ENCODE assay signal across 7 cellular contexts in genomic region chr12:22333186-22333745, GRCh38. TPM values are rescaled to one million over a fixed set of nuclear protein-coding genes. Genes with fewer than 3 reads are reported as not detected.
DNase-seq lines count a peak whose midpoint lies in the region; ATAC-seq lines count a peak whose summit lies in the region.

No MANE protein-coding gene starts in this region.

- no CpG with 5 or more reads among the region's 12 CpGs for WGBS in trophoblast cell (ENCODE audit: extremely low coverage, insufficient coverage, insufficient read length)

- H3K36me3 Mint-ChIP-seq in activated naive CD8-positive, alpha-beta T cell treated with anti-CD3 and anti-CD28 coated beads for 36 hours: no peaks in the 10 kb centered on the region
- H3K36me3 Mint-ChIP-seq in stimulated activated memory B cell treated with anti-CD40 and anti-IgM and Interleukin-4, amounts not matched to agents 10 μg/mL and 1 μg/mL and 100 μg/mL, for 72 hours: no peaks in the 10 kb centered on the region

- H4K8ac ChIP-seq in trophoblast cell (ENCODE audit: low read depth, low read length): no peak overlapping the region

- H3K23ac ChIP-seq in trophoblast cell (ENCODE audit: low read length): no peak overlapping the region

- H3K4me3 Mint-ChIP-seq in activated naive CD8-positive, alpha-beta T cell treated with anti-CD3 and anti-CD28 coated beads for 36 hours: peak overlapping the region; percentile 86
- H3K4me3 Mint-ChIP-seq in stimulated activated memory B cell treated with anti-CD40 and anti-IgM and Interleukin-4, amounts not matched to agents 10 μg/mL and 1 μg/mL and 100 μg/mL, for 72 hours: peak overlapping the region; percentile 60

- no peak overlapping the region for H2BK120ac ChIP-seq in trophoblast cell (ENCODE audit: insufficient read depth, low read length, poor library complexity)

- H3K79me2 ChIP-seq in trophoblast cell (ENCODE audit: control insufficient read depth, insufficient read depth, low read length, poor library complexity): no peaks in the 10 kb centered on the region

- H3K4me1 ChIP-seq in trophoblast cell (ENCODE audit: control insufficient read depth in 1 of 2, insufficient read depth in 2 of 2, low read length in 2 of 2): peaks cover 11% of the 10 kb centered on the region in 2 experiments

- H3K9me3 ChIP-seq in iPS-18c (ENCODE audit: control insufficient read depth, insufficient read depth, low read length): no peaks in the 10 kb centered on the region
- H3K9me3 ChIP-seq in trophoblast cell (ENCODE audit: insufficient read depth, low read depth, low read length): peaks cover 2% of the 10 kb centered on the region

- no peak overlapping the region for H3K27ac Mint-ChIP-seq in activated naive CD8-positive, alpha-beta T cell treated with anti-CD3 and anti-CD28 coated beads for 36 hours
- H3K27ac Mint-ChIP-seq in stimulated activated memory B cell treated with anti-CD40 and anti-IgM and Interleukin-4, amounts not matched to agents 10 μg/mL and 1 μg/mL and 100 μg/mL, for 72 hours: no peak overlapping the region

- no peak overlapping the region for H3K4ac ChIP-seq in trophoblast cell (ENCODE audit: low read depth, low read length)

- DNase-seq in HS-5 (ENCODE audit: low read depth) (peak; percentile 46), activated gamma-delta T cell (lab: John Stamatoyannopoulos, UW) (no peak), trophoblast cell (no peak)
- no peak for DNase-seq in activated naive CD8-positive, alpha-beta T cell treated with anti-CD3 and anti-CD28 coated beads for 36 hours

- no peak overlapping the region for H3K14ac ChIP-seq in trophoblast cell (ENCODE audit: low read length)

- H3K9me3 Mint-ChIP-seq in activated naive CD8-positive, alpha-beta T cell treated with anti-CD3 and anti-CD28 coated beads for 36 hours: no peaks in the 10 kb centered on the region
- no peaks in the 10 kb centered on the region for H3K9me3 Mint-ChIP-seq in stimulated activated memory B cell treated with anti-CD40 and anti-IgM and Interleukin-4, amounts not matched to agents 10 μg/mL and 1 μg/mL and 100 μg/mL, for 72 hours

- H3K4me2 ChIP-seq in trophoblast cell (ENCODE audit: low read length): no peak overlapping the region

- H2AFZ ChIP-seq in trophoblast cell (ENCODE audit: insufficient read depth, low read length, poor library complexity): no peak overlapping the region

- H2AK5ac ChIP-seq in trophoblast cell (ENCODE audit: low read length): no peak overlapping the region

- H2BK5ac ChIP-seq in trophoblast cell (ENCODE audit: low read depth, low read length, poor library complexity): no peak overlapping the region

- H3K36me3 ChIP-seq in trophoblast cell (ENCODE audit: control insufficient read depth in 1 of 2, insufficient read depth in 2 of 2, low read length in 2 of 2): no peaks in the 10 kb centered on the region

- peaks cover 53% of the 10 kb centered on the region for H3K27me3 Mint-ChIP-seq in activated naive CD8-positive, alpha-beta T cell treated with anti-CD3 and anti-CD28 coated beads for 36 hours
- H3K27me3 Mint-ChIP-seq in stimulated activated memory B cell treated with anti-CD40 and anti-IgM and Interleukin-4, amounts not matched to agents 10 μg/mL and 1 μg/mL and 100 μg/mL, for 72 hours: peaks cover 56% of the 10 kb centered on the region

- H2BK12ac ChIP-seq in trophoblast cell (ENCODE audit: low read length): no peak overlapping the region

- peak overlapping the region; percentile 68; the same call in 1 of the 2 replicates for H3K4me3 ChIP-seq in iPS-18c (ENCODE audit: insufficient read depth, low read depth, low read length)
- H3K4me3 ChIP-seq in trophoblast cell (ENCODE audit: low read depth, low read length): no peak overlapping the region

- H3K9ac ChIP-seq in trophoblast cell (ENCODE audit: low read length): no peak overlapping the region

- no peak overlapping the region for H3K18ac ChIP-seq in trophoblast cell (ENCODE audit: low read length)

- ATAC-seq in stimulated activated memory B cell treated with anti-CD40 and anti-IgM and Interleukin-4, amounts not matched to agents 10 μg/mL and 1 μg/mL and 100 μg/mL, for 72 hours: no peak
- ATAC-seq in HG03280 (IDR thresholded peaks at IDR 0.05; ENCODE audit: unreplicated experiment): no peak

- no peak overlapping the region for H3K27ac ChIP-seq in trophoblast cell (ENCODE audit: low read depth, low read length)

- no peak overlapping the region for H4K91ac ChIP-seq in trophoblast cell (ENCODE audit: low read depth, low read length)

- H3K4me1 Mint-ChIP-seq in activated naive CD8-positive, alpha-beta T cell treated with anti-CD3 and anti-CD28 coated beads for 36 hours: peaks cover 18% of the 10 kb centered on the region
- peaks cover 18% of the 10 kb centered on the region for H3K4me1 Mint-ChIP-seq in stimulated activated memory B cell treated with anti-CD40 and anti-IgM and Interleukin-4, amounts not matched to agents 10 μg/mL and 1 μg/mL and 100 μg/mL, for 72 hours

- no peaks in the 10 kb centered on the region for H3K79me1 ChIP-seq in trophoblast cell (ENCODE audit: low read length)

- H3K27me3 ChIP-seq in trophoblast cell (ENCODE audit: insufficient read depth, low read length): peaks cover 23% of the 10 kb centered on the region

- no peak overlapping the region for H4K12ac ChIP-seq in trophoblast cell (ENCODE audit: low read depth, low read length)

RNA-seq across cellular contexts. Expression of gene ST8SIA1, which starts 1.2 kb away (rescaled TPM):
- under 1 TPM; 0.28 to 0.49 TPM for total RNA-seq in activated naive CD8-positive, alpha-beta T cell treated with anti-CD3 and anti-CD28 coated beads for 36 hours
- 0.35 and 0.48 TPM in 2 replicates for polyA plus RNA-seq in trophoblast cell (2013)
